In the genomic region with DNA sequence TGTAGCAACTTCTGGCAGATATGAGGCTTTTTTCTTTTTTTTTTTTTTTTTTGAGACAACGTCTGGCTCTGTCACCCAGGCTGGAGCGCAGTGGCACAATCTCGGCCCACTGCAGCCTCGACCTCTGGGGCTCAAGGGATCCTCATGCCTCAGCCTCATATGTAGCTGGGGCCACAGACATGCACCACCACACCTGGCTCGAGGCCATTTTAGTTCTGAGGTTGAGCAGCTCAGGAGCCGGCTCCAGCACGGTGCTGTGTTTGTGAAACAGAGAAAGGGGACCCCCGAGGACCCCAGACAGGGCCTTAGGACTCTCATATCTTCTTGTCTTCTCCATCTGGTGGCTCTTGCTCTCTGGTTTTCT, we compare ENCODE assay signal across 8 cellular contexts. TPM values are rescaled to one million over a fixed set of nuclear protein-coding genes. Genes with fewer than 3 reads are reported as not detected.
DNase-seq lines count a peak whose midpoint lies in the region; ATAC-seq lines count a peak whose summit lies in the region.
"Had no signal": no experiment of that assay in that cellular context is flagged by ENCODE, and none has a peak within 500 bp of the region (broad histone marks: within the 10 kb centered on the region; RNA-seq: fewer than 3 reads in every experiment).

No MANE protein-coding gene starts in this region.

- no peaks in the 10 kb centered on the region for H3K9me3 Mint-ChIP-seq in activated T-helper 1 cell treated with anti-CD3 and anti-CD28 coated beads, Interleukin-12 subunit alpha, Interleukin-12 subunit beta, Interleukin-2, Interleukin-4 antibody, amounts not matched to agents 30 ng/mL and 10 ng/mL and 1 ng/mL, durations not matched to agents 14 hours and 24 hours and 36 hours
- H3K9me3 Mint-ChIP-seq in stimulated activated naive B cell treated with anti-CD40 and anti-IgM and Interleukin-4, amounts not matched to agents 10 μg/mL and 1 μg/mL and 100 μg/mL, for 72 hours, result no peaks in the 10 kb centered on the region

- intact Hi-C loops in activated T-helper 1 cell treated with anti-CD3 and anti-CD28 coated beads, Interleukin-12 subunit alpha, Interleukin-12 subunit beta, Interleukin-2, Interleukin-4 antibody, amounts not matched to agents 30 ng/mL and 10 ng/mL and 1 ng/mL, durations not matched to agents 14 hours and 24 hours and 36 hours (cut with micrococcal nuclease), result loop anchor here (1.0 to 2.0 kb wide), 4 partner anchors 27 to 136 kb away; a partner anchor contains a TSS

- H3K27me3 Mint-ChIP-seq in activated T-helper 1 cell treated with anti-CD3 and anti-CD28 coated beads, Interleukin-12 subunit alpha, Interleukin-12 subunit beta, Interleukin-2, Interleukin-4 antibody, amounts not matched to agents 30 ng/mL and 10 ng/mL and 1 ng/mL, durations not matched to agents 14 hours and 24 hours and 36 hours (ENCODE audit: insufficient read depth), result no peaks in the 10 kb centered on the region
- H3K27me3 Mint-ChIP-seq in stimulated activated naive B cell treated with anti-CD40 and anti-IgM and Interleukin-4, amounts not matched to agents 10 μg/mL and 1 μg/mL and 100 μg/mL, for 72 hours, result no peaks in the 10 kb centered on the region

- H3K27ac Mint-ChIP-seq in activated T-helper 1 cell treated with anti-CD3 and anti-CD28 coated beads, Interleukin-12 subunit alpha, Interleukin-12 subunit beta, Interleukin-2, Interleukin-4 antibody, amounts not matched to agents 30 ng/mL and 10 ng/mL and 1 ng/mL, durations not matched to agents 14 hours and 24 hours and 36 hours, result peak overlapping the region; percentile 86
- peak overlapping the region; percentile 95 for H3K27ac Mint-ChIP-seq in stimulated activated naive B cell treated with anti-CD40 and anti-IgM and Interleukin-4, amounts not matched to agents 10 μg/mL and 1 μg/mL and 100 μg/mL, for 72 hours

- ATAC-seq in stimulated activated naive B cell treated with anti-CD40 and anti-IgM and Interleukin-4, amounts not matched to agents 10 μg/mL and 1 μg/mL and 100 μg/mL, for 72 hours (replicated peaks), result peak; percentile 7 to 8

- H3K4me1 Mint-ChIP-seq in activated T-helper 1 cell treated with anti-CD3 and anti-CD28 coated beads, Interleukin-12 subunit alpha, Interleukin-12 subunit beta, Interleukin-2, Interleukin-4 antibody, amounts not matched to agents 30 ng/mL and 10 ng/mL and 1 ng/mL, durations not matched to agents 14 hours and 24 hours and 36 hours (ENCODE audit: low read depth), result peaks cover 39% of the 10 kb centered on the region
- peaks cover 39 to 61% of the 10 kb centered on the region in 2 donors for H3K4me1 Mint-ChIP-seq in stimulated activated naive B cell treated with anti-CD40 and anti-IgM and Interleukin-4, amounts not matched to agents 10 μg/mL and 1 μg/mL and 100 μg/mL, for 72 hours

- peak; percentile 58 for DNase-seq in activated T-cell treated with anti-CD3 and anti-CD28 coated beads, Interleukin-2, amount 50 U/mL, for 1 hour
- DNase-seq in activated T-cell treated with anti-CD3 and anti-CD28 coated beads, Interleukin-2, amount 50 U/mL, for 48 hours, result no peak
- DNase-seq in activated T-helper 1 cell treated with anti-CD3 and anti-CD28 coated beads, Interleukin-12 subunit alpha, Interleukin-12 subunit beta, Interleukin-2, Interleukin-4 antibody, amounts not matched to agents 30 ng/mL and 10 ng/mL and 1 ng/mL, durations not matched to agents 14 hours and 24 hours and 36 hours (ENCODE audit: low spot score), result no peak
- no peak for DNase-seq in stimulated activated naive B cell treated with anti-CD40 and anti-IgM and Interleukin-4, amounts not matched to agents 10 μg/mL and 1 μg/mL and 100 μg/mL, for 72 hours
- no peak for DNase-seq in HT-29 (ENCODE audit: low spot score)
- no peak for DNase-seq in SHP77 (lab: John Stamatoyannopoulos, UW)
- DNase-seq: NCI-H1092 treated with DMSO at 0.1 percent for 48 hours, NCI-H510A treated with DMSO at 0.1 percent for 48 hours had no signal

- H3K4me3 Mint-ChIP-seq in activated T-helper 1 cell treated with anti-CD3 and anti-CD28 coated beads, Interleukin-12 subunit alpha, Interleukin-12 subunit beta, Interleukin-2, Interleukin-4 antibody, amounts not matched to agents 30 ng/mL and 10 ng/mL and 1 ng/mL, durations not matched to agents 14 hours and 24 hours and 36 hours, result peak overlapping the region; percentile 67
- peak overlapping the region in 1 of 2 donors; percentile 56 for H3K4me3 Mint-ChIP-seq in stimulated activated naive B cell treated with anti-CD40 and anti-IgM and Interleukin-4, amounts not matched to agents 10 μg/mL and 1 μg/mL and 100 μg/mL, for 72 hours

- H3K36me3 Mint-ChIP-seq in activated T-helper 1 cell treated with anti-CD3 and anti-CD28 coated beads, Interleukin-12 subunit alpha, Interleukin-12 subunit beta, Interleukin-2, Interleukin-4 antibody, amounts not matched to agents 30 ng/mL and 10 ng/mL and 1 ng/mL, durations not matched to agents 14 hours and 24 hours and 36 hours (ENCODE audit: low read depth), result peaks cover 3% of the 10 kb centered on the region
- H3K36me3 Mint-ChIP-seq in stimulated activated naive B cell treated with anti-CD40 and anti-IgM and Interleukin-4, amounts not matched to agents 10 μg/mL and 1 μg/mL and 100 μg/mL, for 72 hours, result peaks cover 20 to 28% of the 10 kb centered on the region in 2 donors

RNA-seq across cellular contexts. Expression of a gene that starts 3.4 kb away (rescaled TPM):
- 58.4 and 65.4 TPM in 2 replicates for total RNA-seq in activated T-helper 1 cell treated with anti-CD3 and anti-CD28 coated beads, Interleukin-12 subunit alpha, Interleukin-12 subunit beta, Interleukin-2, Interleukin-4 antibody, amounts not matched to agents 30 ng/mL and 10 ng/mL and 1 ng/mL, durations not matched to agents 14 hours and 24 hours and 36 hours
- total RNA-seq in HT-29 (2014; rRNA removed; shearing (Covaris generic)), result 1.6 and 2.1 TPM in 2 replicates

RNA-seq across cellular contexts. Expression of a gene that starts 16.8 kb away (rescaled TPM):
- 2,876 and 2,988 TPM in 2 replicates for total RNA-seq in activated T-helper 1 cell treated with anti-CD3 and anti-CD28 coated beads, Interleukin-12 subunit alpha, Interleukin-12 subunit beta, Interleukin-2, Interleukin-4 antibody, amounts not matched to agents 30 ng/mL and 10 ng/mL and 1 ng/mL, durations not matched to agents 14 hours and 24 hours and 36 hours
- total RNA-seq in HT-29 (2014; rRNA removed; shearing (Covaris generic)), result 7,406 and 7,983 TPM in 2 replicates

RNA-seq across cellular contexts. Expression of a gene that starts 17.6 kb away (rescaled TPM):
- total RNA-seq in activated T-helper 1 cell treated with anti-CD3 and anti-CD28 coated beads, Interleukin-12 subunit alpha, Interleukin-12 subunit beta, Interleukin-2, Interleukin-4 antibody, amounts not matched to agents 30 ng/mL and 10 ng/mL and 1 ng/mL, durations not matched to agents 14 hours and 24 hours and 36 hours, result 23.1 and 24.5 TPM in 2 replicates
- 214 and 224 TPM in 2 replicates for total RNA-seq in HT-29 (2014; rRNA removed; shearing (Covaris generic))

RNA-seq across cellular contexts. Expression of a gene that starts 19.0 kb away (rescaled TPM):
- 124 and 126 TPM in 2 replicates for total RNA-seq in activated T-helper 1 cell treated with anti-CD3 and anti-CD28 coated beads, Interleukin-12 subunit alpha, Interleukin-12 subunit beta, Interleukin-2, Interleukin-4 antibody, amounts not matched to agents 30 ng/mL and 10 ng/mL and 1 ng/mL, durations not matched to agents 14 hours and 24 hours and 36 hours
- total RNA-seq in HT-29 (2014; rRNA removed; shearing (Covaris generic)), result 337 and 351 TPM in 2 replicates

RNA-seq across cellular contexts. Expression of a gene that starts 25.6 kb away (rescaled TPM):
- 1,890 and 1,927 TPM in 2 replicates for total RNA-seq in activated T-helper 1 cell treated with anti-CD3 and anti-CD28 coated beads, Interleukin-12 subunit alpha, Interleukin-12 subunit beta, Interleukin-2, Interleukin-4 antibody, amounts not matched to agents 30 ng/mL and 10 ng/mL and 1 ng/mL, durations not matched to agents 14 hours and 24 hours and 36 hours
- total RNA-seq in HT-29 (2014; rRNA removed; shearing (Covaris generic)), result 5,724 and 5,984 TPM in 2 replicates

Comparison
In these comparisons a context has a peak if more than half of its experiments do, and no peak if none do; other contexts are left out.
1. RNA of a gene that starts 3.4 kb away (total RNA-seq): 58.4 to 65.4 TPM in activated T-helper 1 cell treated with anti-CD3 and anti-CD28 coated beads, Interleukin-12 subunit alpha, Interleukin-12 subunit beta, Interleukin-2, Interleukin-4 antibody, amounts not matched to agents 30 ng/mL and 10 ng/mL and 1 ng/mL, durations not matched to agents 14 hours and 24 hours and 36 hours; 1.6 to 2.1 TPM in HT-29; every median in the first group is over 10 times any median in the second.